In the genomic region with DNA sequence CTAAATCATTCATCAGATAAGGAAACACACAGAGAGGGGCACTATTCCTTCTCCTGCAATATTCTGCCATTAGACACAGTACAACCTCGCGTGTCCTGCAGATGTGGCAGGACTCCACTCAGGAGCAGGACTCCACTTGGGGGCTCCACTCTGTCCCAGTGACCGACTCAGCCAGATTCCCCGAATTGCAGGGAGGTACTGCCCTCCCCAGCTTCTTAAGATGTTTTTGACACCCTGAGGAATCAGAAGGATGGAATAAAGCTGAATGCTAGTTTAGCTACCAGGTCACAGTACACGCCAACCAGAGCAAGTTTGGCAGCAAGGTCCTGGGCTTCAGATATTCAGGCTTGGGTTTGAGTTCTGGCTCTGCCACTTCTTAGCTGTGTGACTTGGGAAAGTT, we compare ENCODE assay signal across 25 cellular contexts.
"Had no signal": no experiment of that assay in that cellular context is flagged by ENCODE, and none has a peak within 500 bp of the region (broad histone marks: within the 10 kb centered on the region; RNA-seq: fewer than 3 reads in every experiment).

No MANE protein-coding gene starts in this region.

- DNase-seq: stimulated activated CD4-positive, alpha-beta T cell treated with anti-CD3 and anti-CD28 coated beads, Interleukin-2, amount 100 ng/mL, for 48 hours; stimulated activated CD4-positive, alpha-beta T cell treated with anti-CD3 and anti-CD28 coated beads, Interleukin-4, amount 100 ng/mL, for 1 hour; stimulated activated CD4-positive, alpha-beta T cell treated with anti-CD3 and anti-CD28 coated beads, Interleukin-4, amount 100 ng/mL, for 24 hours; stimulated activated CD4-positive, alpha-beta T cell treated with anti-CD3 and anti-CD28 coated beads, Interleukin-4, amount 100 ng/mL, for 4 hours; stimulated activated CD8-positive, alpha-beta memory T cell treated with anti-CD3 and anti-CD28 coated beads, Interleukin-4, amount 100 ng/mL, for 48 hours; stimulated activated naive B cell treated with anti-CD40 and anti-IgM and Interleukin-4, amounts not matched to agents 10 μg/mL and 1 μg/mL and 100 μg/mL, for 72 hours; stimulated activated naive CD4-positive, alpha-beta T cell; stimulated activated naive CD4-positive, alpha-beta T cell treated with Interleukin-2 at 50 U/mL for 16 hours; stimulated activated naive CD8-positive, alpha-beta T cell treated with anti-CD3 and anti-CD28 coated beads, Interleukin-15, amount 100 ng/mL, for 72 hours; stimulated activated naive CD8-positive, alpha-beta T cell treated with anti-CD3 and anti-CD28 coated beads, Interleukin-15, Interleukin-2, amounts not matched to agents 100 U/mL and 50 U/mL, for 24 hours; stomach; substantia nigra; testis; thyroid gland; tibial artery; transverse colon; trophoblast cell; upper lobe of left lung; upper lobe of right lung; uterus had no signal

- H3K4me1 ChIP-seq: stomach, testis, thyroid gland, tibial artery, tibial nerve, transverse colon, upper lobe of left lung, upper lobe of right lung, uterus had no signal

- H3K27ac ChIP-seq: stomach, suprapubic skin, testis, thoracic aorta, thyroid gland, tibial artery, tibial nerve, transverse colon, upper lobe of left lung, upper lobe of right lung, uterus had no signal

- H3K9me3 ChIP-seq: stomach, suprapubic skin, testis, thoracic aorta, thyroid gland, tibial artery, tibial nerve, transverse colon, upper lobe of left lung, upper lobe of right lung, uterus had no signal

- ATAC-seq: stimulated activated effector memory CD8-positive, alpha-beta T cell treated with anti-CD3 and anti-CD28 coated beads, Interleukin-12 subunit alpha, Interleukin-12 subunit beta, amount 100 ng/mL, for 72 hours; stimulated activated memory B cell treated with anti-CD40 and anti-IgM and Interleukin-4, amounts not matched to agents 10 μg/mL and 1 μg/mL and 100 μg/mL, for 72 hours; stimulated activated naive B cell treated with anti-CD40 and anti-IgM and Interleukin-4, amounts not matched to agents 10 μg/mL and 1 μg/mL and 100 μg/mL, for 72 hours; stimulated activated naive CD8-positive, alpha-beta T cell treated with anti-CD3 and anti-CD28 coated beads, Interleukin-15, amount 100 ng/mL, for 72 hours; stimulated activated naive CD8-positive, alpha-beta T cell treated with anti-CD3 and anti-CD28 coated beads, Interleukin-15, Interleukin-2, amounts not matched to agents 100 U/mL and 50 U/mL, for 24 hours; upper lobe of right lung had no signal

- H3K27me3 ChIP-seq: suprapubic skin, testis, thyroid gland, tibial artery, tibial nerve, transverse colon, upper lobe of left lung, upper lobe of right lung, uterus had no signal

- H3K36me3 ChIP-seq: stomach, suprapubic skin, thoracic aorta, thyroid gland, tibial artery, tibial nerve, transverse colon, upper lobe of left lung, upper lobe of right lung, uterus had no signal

- H3K4me3 ChIP-seq: stomach, suprapubic skin, testis, thoracic aorta, thyroid gland, tibial artery, tibial nerve, transverse colon, upper lobe of left lung, upper lobe of right lung, uterus had no signal
